Comparison of ENCODE assay signal across 10 cellular contexts in the genomic region with DNA sequence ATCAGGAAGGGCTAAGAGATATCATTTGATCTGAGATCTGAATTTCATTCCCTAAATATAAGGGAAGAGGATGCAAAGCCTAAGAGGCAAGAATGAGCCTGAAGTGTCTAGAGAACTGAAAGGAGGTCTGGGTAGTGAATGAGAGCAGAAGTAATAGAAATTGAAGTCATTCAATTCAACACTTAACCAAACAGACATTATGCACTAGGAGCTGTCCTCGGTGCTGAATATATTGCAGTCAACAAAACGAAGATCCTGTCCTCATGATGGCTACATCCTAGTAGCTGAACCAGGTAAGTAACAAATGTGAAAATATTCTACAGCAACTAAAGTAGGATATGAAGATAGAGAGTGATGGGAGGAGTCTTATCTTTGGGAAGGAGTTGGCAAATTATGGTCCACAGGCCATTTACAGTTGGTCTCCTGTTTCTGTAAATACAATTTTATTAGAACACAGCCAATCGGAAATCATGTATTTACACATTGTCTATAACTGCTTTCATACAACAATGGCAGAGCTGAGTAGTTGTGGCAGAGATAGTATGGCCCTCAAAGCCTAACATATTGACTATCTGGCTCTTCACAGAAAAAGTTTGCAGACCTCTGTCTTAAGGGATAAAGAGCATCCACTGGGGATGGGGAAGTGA.
DNase-seq lines count a peak whose midpoint lies in the region; ATAC-seq, FAIRE-seq and TF ChIP-seq lines count a peak whose summit lies in the region.
"Had no signal": no experiment of that assay in that cellular context is flagged by ENCODE, and none has a peak within 500 bp of the region (broad histone marks: within the 10 kb centered on the region; RNA-seq: fewer than 3 reads in every experiment).

No MANE protein-coding gene starts in this region.

- POLR2A ChIA-PET in K562 (lab: Yijun Ruan, JAX) (no interaction called here), HepG2 (lab: Yijun Ruan, JAX) (no interaction called here)

- H4K20me1 ChIP-seq in K562 (replicated peaks; ENCODE audit: control insufficient read depth, insufficient read depth, low read length), result no peaks in the 10 kb centered on the region
- H4K20me1 ChIP-seq in HepG2 (ENCODE audit: insufficient read depth, low read length), result no peaks in the 10 kb centered on the region

- DNase-seq in GM10266 (ENCODE audit: extremely low spot score) (peak; percentile 11), LoVo (ENCODE audit: low spot score) (peak; percentile 51), K562 (ENCODE audit: extremely low read depth in 1 of 4, low spot score in 3 of 4) (peak; percentile 7 to 31 (median 10)), HepG2 (ENCODE audit: low spot score) (peak; percentile 27), occipital lobe (lab: John Stamatoyannopoulos, UW) (no peak), amygdala (lab: John Stamatoyannopoulos, UW) (no peak)
- DNase-seq: ovary had no signal

- no peak for TF ChIP-seq RAD21 in K562 (CRISPR knock-in tag; conservative IDR thresholded peaks at IDR 0.05 in 1 of 2, IDR thresholded peaks at IDR 0.05 in 1 of 2)
- no peak for TF ChIP-seq RAD21 in HepG2 (CRISPR knock-in tag; IDR thresholded peaks at IDR 0.05)

- H3K4me2 ChIP-seq in K562 (ENCODE audit: insufficient read depth, low read length) (no peak overlapping the region), HepG2 (ENCODE audit: low read depth, low read length) (no peak overlapping the region)

- BruUV-seq in K562 (replicated peaks; lab: Mats Ljungman, UMichigan), result no TSS peak
- no TSS peak for BruUV-seq in HepG2 (replicated peaks; lab: Mats Ljungman, UMichigan)

- H3K9ac ChIP-seq in K562 (ENCODE audit: insufficient read depth in 1 of 2, low read depth in 2 of 2, low read length in 2 of 2) (no peak overlapping the region), HepG2 (ENCODE audit: insufficient read depth, low read depth, low read length) (no peak overlapping the region)

- H3K4me1 ChIP-seq in K562 (replicated peaks in 1 of 2; ENCODE audit: control insufficient read depth in 2 of 2, insufficient read depth in 2 of 2, low read length in 2 of 2) (no peaks in the 10 kb centered on the region), HepG2 (ENCODE audit: insufficient read depth, low read length) (no peaks in the 10 kb centered on the region)

- 0% methylated on average over 3 of the region's 3 CpGs for WGBS in K562 (ENCODE audit: insufficient coverage, low coverage, missing lambda C conversion rate)
- 17% methylated on average over 3 of the region's 3 CpGs for WGBS in HepG2 (ENCODE audit: low lambda C conversion rate)

- no peak for FAIRE-seq in K562 (lab: Jason Lieb, UNC)
- FAIRE-seq in HepG2 (lab: Jason Lieb, UNC), result no peak
- FAIRE-seq: colon had no signal

- H3K27ac ChIP-seq in K562 (ENCODE audit: extremely low read depth, low read depth, low read length), result no peak overlapping the region
- no peak overlapping the region for H3K27ac ChIP-seq in HepG2 (ENCODE audit: extremely low read length, insufficient read depth, low read length)
- H3K27ac ChIP-seq: ovary had no signal

- TF ChIP-seq POLR2A in K562 (conservative IDR thresholded peaks at IDR 0.05) (no peak), HepG2 (IDR thresholded peaks at IDR 0.05; ENCODE audit: insufficient read depth in 1 of 2, low read depth in 2 of 2, low read length in 2 of 2) (no peak)

- H3K27me3 ChIP-seq in K562 (ENCODE audit: control insufficient read depth in 2 of 2, insufficient read depth in 2 of 2, low read length in 2 of 2), result no peaks in the 10 kb centered on the region
- H3K27me3 ChIP-seq in HepG2 (ENCODE audit: control insufficient read depth in 1 of 2, insufficient read depth in 2 of 2, low read length in 2 of 2), result no peaks in the 10 kb centered on the region
- H3K27me3 ChIP-seq: ovary had no signal

- no peak overlapping the region for H2AFZ ChIP-seq in K562 (ENCODE audit: low read depth, low read length)
- no peak overlapping the region for H2AFZ ChIP-seq in HepG2 (ENCODE audit: low read length)

- H3K79me2 ChIP-seq in K562 (ENCODE audit: control insufficient read depth, insufficient read depth, low read length) (no peaks in the 10 kb centered on the region), HepG2 (ENCODE audit: insufficient read depth, low read length) (no peaks in the 10 kb centered on the region)

- ATAC-seq in K562, result no peak
- ATAC-seq in HepG2, result no peak
- ATAC-seq in HG03025 (IDR thresholded peaks at IDR 0.05; ENCODE audit: low FRiP score, unreplicated experiment), result no peak
- no peak for ATAC-seq in HG03442 (IDR thresholded peaks at IDR 0.05; ENCODE audit: unreplicated experiment)

- H3K9me3 ChIP-seq in K562 (replicated peaks; ENCODE audit: control insufficient read depth, insufficient read depth, low read depth, low read length) (no peaks in the 10 kb centered on the region), HepG2 (ENCODE audit: low read length) (no peaks in the 10 kb centered on the region)
- H3K9me3 ChIP-seq: ovary had no signal

- TF ChIP-seq EP300 in K562 (IDR thresholded peaks at IDR 0.05; ENCODE audit: low read length) (no peak), HepG2 (IDR thresholded peaks at IDR 0.05; ENCODE audit: low read depth in 2 of 2, low read length in 2 of 2) (no peak), HepG2 (CRISPR knock-in tag; IDR thresholded peaks at IDR 0.05; ENCODE audit: borderline replicate concordance) (no peak)

- TF ChIP-seq CTCF in GM10266 (IDR thresholded peaks at IDR 0.05; ENCODE audit: control insufficient read depth, insufficient read depth, low read depth, missing control alignments) (no peak), K562 (IDR thresholded peaks at IDR 0.05 in 2 of 3, conservative IDR thresholded peaks at IDR 0.05 in 1 of 3; ENCODE audit: insufficient read depth in 2 of 3, low read depth in 1 of 3, low read length in 3 of 3) (no peak), HepG2 (CRISPR knock-in tag; IDR thresholded peaks at IDR 0.05) (no peak)

- H3K4me3 ChIP-seq in K562 (no peak overlapping the region), HepG2 (replicated peaks in 1 of 3; ENCODE audit: insufficient read depth in 1 of 3, low read depth in 2 of 3, low read length in 3 of 3) (no peak overlapping the region)
- H3K4me3 ChIP-seq: ovary had no signal

- in situ Hi-C loops in K562 (cut with MboI), result no loop called here
- in situ Hi-C loops in HepG2 (cut with HindIII; ENCODE audit: extremely low pct_ligation_motif_present, low pct_unique_long_range_greater_than_20kb), result no loop called here

- H3K36me3 ChIP-seq in K562 (ENCODE audit: control insufficient read depth, insufficient read depth, low read length) (no peaks in the 10 kb centered on the region), HepG2 (replicated peaks in 1 of 2; ENCODE audit: control insufficient read depth in 1 of 2, insufficient read depth in 2 of 2, low read length in 2 of 2) (no peaks in the 10 kb centered on the region)
- H3K36me3 ChIP-seq: ovary had no signal

- CTCF ChIA-PET in K562 (lab: Yijun Ruan, JAX; ENCODE audit: low intra/inter-chr PET ratio) (no interaction called here), HepG2 (lab: Yijun Ruan, JAX; ENCODE audit: low intra/inter-chr PET ratio, low total read pairs) (no interaction called here)

- H3K9me1 ChIP-seq in K562 (ENCODE audit: control insufficient read depth, insufficient read depth, low read length), result no peaks in the 10 kb centered on the region

- intact Hi-C loops in K562 (cut with micrococcal nuclease), result no loop called here
- intact Hi-C loops in HepG2 (cut with micrococcal nuclease; ENCODE audit: unreplicated experiment), result no loop called here

TF ChIP-seq in K562, 482 proteins besides CTCF, POLR2A, EP300 and RAD21 (continues in another document):
- no peak for TF ChIP-seq RNF2 (IDR thresholded peaks at IDR 0.05)

TF ChIP-seq in HepG2, 621 proteins besides CTCF, POLR2A, EP300 and RAD21 (continues in another document):
- no peak for TF ChIP-seq ZNF431 (CRISPR knock-in tag; IDR thresholded peaks at IDR 0.05; ENCODE audit: borderline replicate concordance, low read depth)
- TF ChIP-seq FOSL2 (CRISPR knock-in tag; IDR thresholded peaks at IDR 0.05), result no peak
- TF ChIP-seq MIER2 (CRISPR knock-in tag; IDR thresholded peaks at IDR 0.05), result peak; percentile 98
- no peak for TF ChIP-seq ZBTB4 (CRISPR knock-in tag; IDR thresholded peaks at IDR 0.05; ENCODE audit: borderline replicate concordance)
- no peak for TF ChIP-seq ZNF597 (CRISPR knock-in tag; IDR thresholded peaks at IDR 0.05)
- TF ChIP-seq CENPT (CRISPR knock-in tag; IDR thresholded peaks at IDR 0.05; ENCODE audit: low read depth), result no peak
- TF ChIP-seq LCORL (IDR thresholded peaks at IDR 0.05), result no peak
- TF ChIP-seq LCORL (CRISPR knock-in tag; IDR thresholded peaks at IDR 0.05), result no peak
- no peak for TF ChIP-seq ZNF3 (CRISPR knock-in tag; IDR thresholded peaks at IDR 0.05)
- no peak for TF ChIP-seq ZNF709 (CRISPR knock-in tag; IDR thresholded peaks at IDR 0.05)

Comparison
In these comparisons a context has a peak if more than half of its experiments do, and no peak if none do; other contexts are left out.
1. DNase-seq: peak in GM10266 (single experiment), LoVo (single experiment), K562 (4 of 4) and HepG2 (single experiment); none in occipital lobe (single experiment) and amygdala (0 of 56).